1 cellular context compared by ENCODE assay signal in the genomic region with DNA sequence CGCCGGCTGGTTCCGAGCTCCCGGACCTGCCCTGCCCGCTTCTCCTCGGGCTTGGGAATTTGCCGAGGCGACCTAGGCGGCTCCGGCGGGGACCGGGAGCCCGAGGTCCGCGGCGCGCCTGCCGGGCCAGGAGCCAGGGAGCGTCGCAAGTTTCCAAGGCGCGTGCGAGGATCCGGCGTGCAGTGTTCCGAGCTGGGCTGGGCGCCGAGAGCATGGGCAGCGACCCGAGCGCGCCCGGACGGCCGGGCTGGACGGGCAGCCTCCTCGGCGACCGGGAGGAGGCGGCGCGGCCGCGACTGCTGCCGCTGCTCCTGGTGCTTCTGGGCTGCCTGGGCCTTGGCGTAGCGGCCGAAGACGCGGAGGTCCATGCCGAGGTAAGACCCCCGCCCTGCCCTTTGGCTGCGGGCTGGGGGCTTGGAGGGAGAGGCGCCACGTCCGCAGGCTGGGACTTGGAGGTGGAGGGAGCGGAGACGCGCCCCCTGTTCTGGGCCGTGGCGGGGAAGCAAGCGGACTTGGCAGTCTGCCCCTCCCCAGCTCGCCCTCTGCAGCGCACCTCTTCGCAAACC.
A peak's percentile ranks its signal among the peaks of the same experiment; 100 is the strongest.
TF ChIP-seq lines count a peak whose summit lies in the region.

No MANE protein-coding gene starts in this region.

TF ChIP-seq in HepG2, 621 proteins besides CTCF, POLR2A, EP300 and RAD21 (continues in another document):
- TF ChIP-seq ZNF7 (CRISPR knock-in tag; IDR thresholded peaks at IDR 0.05) (no peak), CBX5 (CRISPR knock-in tag; IDR thresholded peaks at IDR 0.05; ENCODE audit: borderline replicate concordance) (no peak), ZKSCAN1 (IDR thresholded peaks at IDR 0.05; ENCODE audit: low read length) (no peak), YEATS4 (CRISPR knock-in tag; IDR thresholded peaks at IDR 0.05; ENCODE audit: borderline replicate concordance) (peak; percentile 7; the same call in 1 of the 2 replicates), FOXK2 (IDR thresholded peaks at IDR 0.05) (no peak), ZNF737 (CRISPR knock-in tag; IDR thresholded peaks at IDR 0.05; ENCODE audit: borderline replicate concordance) (no peak), ZNF883 (CRISPR knock-in tag; IDR thresholded peaks at IDR 0.05; ENCODE audit: not compliant biosample characterization) (peak; percentile 15), HMG20A (CRISPR knock-in tag; IDR thresholded peaks at IDR 0.05; ENCODE audit: borderline replicate concordance) (no peak; the same call in 1 of the 2 replicates), MBD4 (IDR thresholded peaks at IDR 0.05; ENCODE audit: borderline replicate concordance, low read length) (no peak), ZNF431 (CRISPR knock-in tag; IDR thresholded peaks at IDR 0.05; ENCODE audit: borderline replicate concordance, low read depth) (peak; percentile 53; the same call in 1 of the 2 replicates), ZNF780A (CRISPR knock-in tag; IDR thresholded peaks at IDR 0.05) (no peak), SAP130 (CRISPR knock-in tag; IDR thresholded peaks at IDR 0.05; ENCODE audit: low read depth) (peak; percentile 18; the same call in 1 of the 2 replicates), CBFB (CRISPR knock-in tag; IDR thresholded peaks at IDR 0.05) (no peak), PHF8 (CRISPR knock-in tag; IDR thresholded peaks at IDR 0.05) (peak; percentile 59), NRL (CRISPR knock-in tag; IDR thresholded peaks at IDR 0.05; ENCODE audit: borderline replicate concordance) (0 out of 2 replicates have a peak, but pooled peaks have one; percentile 11)
- TF ChIP-seq, protein P1, sequence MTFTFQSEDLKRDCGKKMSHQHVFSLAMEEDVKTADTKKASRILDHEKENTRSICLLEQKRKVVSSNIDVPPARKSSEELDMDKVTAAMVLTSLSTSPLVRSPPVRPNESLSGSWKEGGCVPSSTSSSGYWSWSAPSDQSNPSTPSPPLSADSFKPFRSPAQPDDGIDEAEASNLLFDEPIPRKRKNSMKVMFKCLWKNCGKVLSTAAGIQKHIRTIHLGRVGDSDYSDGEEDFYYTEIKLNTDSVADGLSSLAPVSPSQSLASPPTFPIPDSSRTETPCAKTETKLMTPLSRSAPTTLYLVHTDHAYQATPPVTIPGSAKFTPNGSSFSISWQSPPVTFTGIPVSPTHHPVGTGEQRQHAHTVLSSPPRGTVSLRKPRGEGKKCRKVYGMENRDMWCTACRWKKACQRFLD (CRISPR knock-in tag; IDR thresholded peaks at IDR 0.05; ENCODE audit: borderline replicate concordance): no peak
- TF ChIP-seq, protein P2, sequence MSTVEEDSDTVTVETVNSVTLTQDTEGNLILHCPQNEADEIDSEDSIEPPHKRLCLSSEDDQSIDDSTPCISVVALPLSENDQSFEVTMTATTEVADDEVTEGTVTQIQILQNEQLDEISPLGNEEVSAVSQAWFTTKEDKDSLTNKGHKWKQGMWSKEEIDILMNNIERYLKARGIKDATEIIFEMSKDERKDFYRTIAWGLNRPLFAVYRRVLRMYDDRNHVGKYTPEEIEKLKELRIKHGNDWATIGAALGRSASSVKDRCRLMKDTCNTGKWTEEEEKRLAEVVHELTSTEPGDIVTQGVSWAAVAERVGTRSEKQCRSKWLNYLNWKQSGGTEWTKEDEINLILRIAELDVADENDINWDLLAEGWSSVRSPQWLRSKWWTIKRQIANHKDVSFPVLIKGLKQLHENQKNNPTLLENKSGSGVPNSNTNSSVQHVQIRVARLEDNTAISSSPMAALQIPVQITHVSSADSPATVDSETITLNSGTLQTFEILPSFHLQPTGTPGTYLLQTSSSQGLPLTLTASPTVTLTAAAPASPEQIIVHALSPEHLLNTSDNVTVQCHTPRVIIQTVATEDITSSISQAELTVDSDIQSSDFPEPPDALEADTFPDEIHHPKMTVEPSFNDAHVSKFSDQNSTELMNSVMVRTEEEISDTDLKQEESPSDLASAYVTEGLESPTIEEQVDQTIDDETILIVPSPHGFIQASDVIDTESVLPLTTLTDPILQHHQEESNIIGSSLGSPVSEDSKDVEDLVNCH (CRISPR knock-in tag; IDR thresholded peaks at IDR 0.05): no peak
- TF ChIP-seq, protein P3, sequence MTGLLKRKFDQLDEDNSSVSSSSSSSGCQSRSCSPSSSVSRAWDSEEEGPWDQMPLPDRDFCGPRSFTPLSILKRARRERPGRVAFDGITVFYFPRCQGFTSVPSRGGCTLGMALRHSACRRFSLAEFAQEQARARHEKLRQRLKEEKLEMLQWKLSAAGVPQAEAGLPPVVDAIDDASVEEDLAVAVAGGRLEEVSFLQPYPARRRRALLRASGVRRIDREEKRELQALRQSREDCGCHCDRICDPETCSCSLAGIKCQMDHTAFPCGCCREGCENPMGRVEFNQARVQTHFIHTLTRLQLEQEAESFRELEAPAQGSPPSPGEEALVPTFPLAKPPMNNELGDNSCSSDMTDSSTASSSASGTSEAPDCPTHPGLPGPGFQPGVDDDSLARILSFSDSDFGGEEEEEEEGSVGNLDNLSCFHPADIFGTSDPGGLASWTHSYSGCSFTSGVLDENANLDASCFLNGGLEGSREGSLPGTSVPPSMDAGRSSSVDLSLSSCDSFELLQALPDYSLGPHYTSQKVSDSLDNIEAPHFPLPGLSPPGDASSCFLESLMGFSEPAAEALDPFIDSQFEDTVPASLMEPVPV (CRISPR knock-in tag; IDR thresholded peaks at IDR 0.05): 0 out of 2 replicates have a peak, but pooled peaks have one; percentile 17
- TF ChIP-seq, protein P4, sequence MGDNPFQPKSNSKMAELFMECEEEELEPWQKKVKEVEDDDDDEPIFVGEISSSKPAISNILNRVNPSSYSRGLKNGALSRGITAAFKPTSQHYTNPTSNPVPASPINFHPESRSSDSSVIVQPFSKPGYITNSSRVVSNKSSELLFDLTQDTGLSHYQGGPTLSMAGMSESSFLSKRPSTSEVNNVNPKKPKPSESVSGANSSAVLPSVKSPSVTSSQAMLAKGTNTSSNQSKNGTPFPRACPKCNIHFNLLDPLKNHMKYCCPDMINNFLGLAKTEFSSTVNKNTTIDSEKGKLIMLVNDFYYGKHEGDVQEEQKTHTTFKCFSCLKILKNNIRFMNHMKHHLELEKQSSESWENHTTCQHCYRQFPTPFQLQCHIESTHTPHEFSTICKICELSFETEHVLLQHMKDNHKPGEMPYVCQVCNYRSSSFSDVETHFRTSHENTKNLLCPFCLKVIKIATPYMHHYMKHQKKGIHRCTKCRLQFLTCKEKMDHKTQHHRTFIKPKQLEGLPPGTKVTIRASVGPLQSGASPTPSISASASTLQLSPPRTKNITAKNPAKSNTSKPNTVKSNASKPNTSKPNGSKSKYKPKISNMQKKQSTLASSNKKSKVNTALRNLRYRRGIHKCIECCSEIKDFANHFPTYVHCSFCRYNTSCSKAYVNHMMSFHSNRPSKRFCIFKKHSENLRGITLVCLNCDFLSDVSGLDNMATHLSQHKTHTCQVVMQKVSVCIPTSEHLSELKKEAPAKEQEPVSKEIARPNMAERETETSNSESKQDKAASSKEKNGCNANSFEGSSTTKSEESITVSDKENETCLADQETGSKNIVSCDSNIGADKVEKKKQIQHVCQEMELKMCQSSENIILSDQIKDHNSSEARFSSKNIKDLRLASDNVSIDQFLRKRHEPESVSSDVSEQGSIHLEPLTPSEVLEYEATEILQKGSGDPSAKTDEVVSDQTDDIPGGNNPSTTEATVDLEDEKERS (CRISPR knock-in tag; IDR thresholded peaks at IDR 0.05): peak; percentile 24; the same call in 1 of the 2 replicates
- TF ChIP-seq, protein P5, sequence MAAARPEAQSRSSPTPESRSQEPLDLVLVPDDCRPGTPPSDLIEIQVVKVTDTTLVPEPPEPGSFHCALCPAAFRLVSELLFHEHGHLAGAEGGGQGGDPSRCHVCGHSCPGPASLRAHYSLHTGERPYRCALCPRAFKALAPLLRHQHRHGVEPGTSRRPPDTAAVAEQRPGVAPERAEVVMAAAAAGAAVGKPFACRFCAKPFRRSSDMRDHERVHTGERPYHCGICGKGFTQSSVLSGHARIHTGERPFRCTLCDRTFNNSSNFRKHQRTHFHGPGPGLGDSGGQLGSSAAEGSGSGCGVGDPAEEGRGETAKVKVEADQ (CRISPR knock-in tag; IDR thresholded peaks at IDR 0.05; ENCODE audit: borderline replicate concordance): no peak
- TF ChIP-seq, protein P6, sequence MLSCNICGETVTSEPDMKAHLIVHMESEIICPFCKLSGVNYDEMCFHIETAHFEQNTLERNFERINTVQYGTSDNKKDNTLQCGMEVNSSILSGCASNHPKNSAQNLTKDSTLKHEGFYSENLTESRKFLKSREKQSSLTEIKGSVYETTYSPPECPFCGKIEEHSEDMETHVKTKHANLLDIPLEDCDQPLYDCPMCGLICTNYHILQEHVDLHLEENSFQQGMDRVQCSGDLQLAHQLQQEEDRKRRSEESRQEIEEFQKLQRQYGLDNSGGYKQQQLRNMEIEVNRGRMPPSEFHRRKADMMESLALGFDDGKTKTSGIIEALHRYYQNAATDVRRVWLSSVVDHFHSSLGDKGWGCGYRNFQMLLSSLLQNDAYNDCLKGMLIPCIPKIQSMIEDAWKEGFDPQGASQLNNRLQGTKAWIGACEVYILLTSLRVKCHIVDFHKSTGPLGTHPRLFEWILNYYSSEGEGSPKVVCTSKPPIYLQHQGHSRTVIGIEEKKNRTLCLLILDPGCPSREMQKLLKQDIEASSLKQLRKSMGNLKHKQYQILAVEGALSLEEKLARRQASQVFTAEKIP (CRISPR knock-in tag; IDR thresholded peaks at IDR 0.05; ENCODE audit: borderline replicate concordance): no peak
- TF ChIP-seq, protein P7, sequence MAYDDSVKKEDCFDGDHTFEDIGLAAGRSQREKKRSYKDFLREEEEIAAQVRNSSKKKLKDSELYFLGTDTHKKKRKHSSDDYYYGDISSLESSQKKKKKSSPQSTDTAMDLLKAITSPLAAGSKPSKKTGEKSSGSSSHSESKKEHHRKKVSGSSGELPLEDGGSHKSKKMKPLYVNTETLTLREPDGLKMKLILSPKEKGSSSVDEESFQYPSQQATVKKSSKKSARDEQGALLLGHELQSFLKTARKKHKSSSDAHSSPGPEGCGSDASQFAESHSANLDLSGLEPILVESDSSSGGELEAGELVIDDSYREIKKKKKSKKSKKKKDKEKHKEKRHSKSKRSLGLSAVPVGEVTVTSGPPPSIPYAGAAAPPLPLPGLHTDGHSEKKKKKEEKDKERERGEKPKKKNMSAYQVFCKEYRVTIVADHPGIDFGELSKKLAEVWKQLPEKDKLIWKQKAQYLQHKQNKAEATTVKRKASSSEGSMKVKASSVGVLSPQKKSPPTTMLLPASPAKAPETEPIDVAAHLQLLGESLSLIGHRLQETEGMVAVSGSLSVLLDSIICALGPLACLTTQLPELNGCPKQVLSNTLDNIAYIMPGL (CRISPR knock-in tag; IDR thresholded peaks at IDR 0.05; ENCODE audit: borderline replicate concordance in 1 of 2, low read depth in 1 of 2): peak in 1 of 2 experiments; percentile 11; a peak in 1 of 4 replicates
- TF ChIP-seq, protein P8, sequence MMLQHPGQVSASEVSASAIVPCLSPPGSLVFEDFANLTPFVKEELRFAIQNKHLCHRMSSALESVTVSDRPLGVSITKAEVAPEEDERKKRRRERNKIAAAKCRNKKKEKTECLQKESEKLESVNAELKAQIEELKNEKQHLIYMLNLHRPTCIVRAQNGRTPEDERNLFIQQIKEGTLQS (CRISPR knock-in tag; IDR thresholded peaks at IDR 0.05): peak; percentile 7; the same call in 1 of the 2 replicates
- TF ChIP-seq, protein P9, sequence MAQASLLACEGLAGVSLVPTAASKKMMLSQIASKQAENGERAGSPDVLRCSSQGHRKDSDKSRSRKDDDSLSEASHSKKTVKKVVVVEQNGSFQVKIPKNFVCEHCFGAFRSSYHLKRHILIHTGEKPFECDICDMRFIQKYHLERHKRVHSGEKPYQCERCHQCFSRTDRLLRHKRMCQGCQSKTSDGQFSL (CRISPR knock-in tag; IDR thresholded peaks at IDR 0.05): no peak
- TF ChIP-seq, protein P10, sequence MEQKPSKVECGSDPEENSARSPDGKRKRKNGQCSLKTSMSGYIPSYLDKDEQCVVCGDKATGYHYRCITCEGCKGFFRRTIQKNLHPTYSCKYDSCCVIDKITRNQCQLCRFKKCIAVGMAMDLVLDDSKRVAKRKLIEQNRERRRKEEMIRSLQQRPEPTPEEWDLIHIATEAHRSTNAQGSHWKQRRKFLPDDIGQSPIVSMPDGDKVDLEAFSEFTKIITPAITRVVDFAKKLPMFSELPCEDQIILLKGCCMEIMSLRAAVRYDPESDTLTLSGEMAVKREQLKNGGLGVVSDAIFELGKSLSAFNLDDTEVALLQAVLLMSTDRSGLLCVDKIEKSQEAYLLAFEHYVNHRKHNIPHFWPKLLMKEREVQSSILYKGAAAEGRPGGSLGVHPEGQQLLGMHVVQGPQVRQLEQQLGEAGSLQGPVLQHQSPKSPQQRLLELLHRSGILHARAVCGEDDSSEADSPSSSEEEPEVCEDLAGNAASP (CRISPR knock-in tag; IDR thresholded peaks at IDR 0.05; ENCODE audit: borderline replicate concordance): no peak
- TF ChIP-seq, protein P11, sequence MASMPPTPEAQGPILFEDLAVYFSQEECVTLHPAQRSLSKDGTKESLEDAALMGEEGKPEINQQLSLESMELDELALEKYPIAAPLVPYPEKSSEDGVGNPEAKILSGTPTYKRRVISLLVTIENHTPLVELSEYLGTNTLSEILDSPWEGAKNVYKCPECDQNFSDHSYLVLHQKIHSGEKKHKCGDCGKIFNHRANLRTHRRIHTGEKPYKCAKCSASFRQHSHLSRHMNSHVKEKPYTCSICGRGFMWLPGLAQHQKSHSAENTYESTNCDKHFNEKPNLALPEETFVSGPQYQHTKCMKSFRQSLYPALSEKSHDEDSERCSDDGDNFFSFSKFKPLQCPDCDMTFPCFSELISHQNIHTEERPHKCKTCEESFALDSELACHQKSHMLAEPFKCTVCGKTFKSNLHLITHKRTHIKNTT (CRISPR knock-in tag; IDR thresholded peaks at IDR 0.05): no peak
- TF ChIP-seq, protein P12, sequence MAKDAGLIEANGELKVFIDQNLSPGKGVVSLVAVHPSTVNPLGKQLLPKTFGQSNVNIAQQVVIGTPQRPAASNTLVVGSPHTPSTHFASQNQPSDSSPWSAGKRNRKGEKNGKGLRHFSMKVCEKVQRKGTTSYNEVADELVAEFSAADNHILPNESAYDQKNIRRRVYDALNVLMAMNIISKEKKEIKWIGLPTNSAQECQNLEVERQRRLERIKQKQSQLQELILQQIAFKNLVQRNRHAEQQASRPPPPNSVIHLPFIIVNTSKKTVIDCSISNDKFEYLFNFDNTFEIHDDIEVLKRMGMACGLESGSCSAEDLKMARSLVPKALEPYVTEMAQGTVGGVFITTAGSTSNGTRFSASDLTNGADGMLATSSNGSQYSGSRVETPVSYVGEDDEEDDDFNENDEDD (CRISPR knock-in tag; IDR thresholded peaks at IDR 0.05; ENCODE audit: borderline replicate concordance): no peak
